8 cellular contexts compared by ENCODE assay signal in the genomic region with DNA sequence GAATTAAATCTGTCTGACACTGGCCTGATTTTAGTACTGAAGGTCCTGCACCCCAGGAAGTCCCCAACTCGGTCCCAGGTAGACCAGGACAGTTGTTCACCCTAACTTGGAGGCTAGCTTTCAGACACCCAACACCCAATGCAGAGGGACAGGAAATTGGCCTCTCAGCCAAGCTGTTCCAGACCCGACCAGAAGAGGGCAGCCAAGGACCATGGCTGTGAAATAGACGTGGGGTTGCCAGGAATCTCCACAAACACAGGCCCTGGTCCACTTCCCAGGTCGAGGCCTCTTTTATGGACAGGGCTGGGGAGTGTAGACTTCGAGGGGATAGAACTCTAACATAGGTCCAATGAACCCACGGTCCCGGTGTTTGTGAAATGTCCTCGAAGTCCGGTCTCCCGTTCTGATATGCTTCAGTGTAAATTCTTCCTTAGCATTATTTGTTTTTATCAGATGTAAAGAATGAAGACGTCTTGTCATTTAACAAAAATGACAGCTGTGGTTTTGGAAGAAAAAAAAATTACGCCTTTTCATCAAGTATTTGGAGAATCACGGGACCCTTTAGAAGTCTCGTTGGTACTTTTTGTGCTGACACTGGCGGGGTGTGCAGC.
DNase-seq lines count a peak whose midpoint lies in the region; ATAC-seq, FAIRE-seq and TF ChIP-seq lines count a peak whose summit lies in the region.

No MANE protein-coding gene starts in this region.

- no peak overlapping the region for H2AFZ ChIP-seq in SK-N-SH (ENCODE audit: low read depth)
- no peak overlapping the region for H2AFZ ChIP-seq in HepG2 (ENCODE audit: low read length)

- H3K36me3 ChIP-seq in SK-N-SH (replicated peaks in 1 of 2; ENCODE audit: control insufficient read depth in 1 of 2, insufficient read depth in 2 of 2, low read length in 1 of 2) = no peaks in the 10 kb centered on the region
- no peaks in the 10 kb centered on the region for H3K36me3 ChIP-seq in HepG2 (replicated peaks in 1 of 2; ENCODE audit: control insufficient read depth in 1 of 2, insufficient read depth in 2 of 2, low read length in 2 of 2)

- H3K9me3 ChIP-seq in SK-N-SH (no peaks in the 10 kb centered on the region), HepG2 (ENCODE audit: low read length) (no peaks in the 10 kb centered on the region)

- intact Hi-C loops in HepG2 (cut with micrococcal nuclease; ENCODE audit: unreplicated experiment) = loop anchor here (1.0 to 5.0 kb wide), 3 partner anchors 184 to 540 kb away; a partner anchor contains a TSS

- peak; percentile 18 for DNase-seq in NK-92 treated with Interleukin-12 subunit alpha and Interleukin-12 subunit beta, amount 100 ng/mL, for 24 hours (lab: John Stamatoyannopoulos, UW)
- DNase-seq in NK-92 (lab: John Stamatoyannopoulos, UW; ENCODE audit: unreplicated experiment) (no peak), H4 (ENCODE audit: low spot score) (peak; percentile 77), M059J (ENCODE audit: low read depth) (peak; percentile 72), SK-N-SH (peak; percentile 87), cerebellum (ENCODE audit: low spot score) (peak; percentile 88), HepG2 (ENCODE audit: low spot score) (peak; percentile 44)
- DNase-seq in stimulated activated CD8-positive, alpha-beta memory T cell treated with anti-CD3 and anti-CD28 coated beads, Interleukin-4, amount 100 ng/mL, for 24 hours (ENCODE audit: low read depth) = peak; percentile 24

- TF ChIP-seq POLR2A in HepG2 (IDR thresholded peaks at IDR 0.05; ENCODE audit: insufficient read depth in 1 of 2, low read depth in 2 of 2, low read length in 2 of 2) = no peak

- POLR2A ChIA-PET in SK-N-SH (lab: Yijun Ruan, JAX) = interaction anchor here (0.6 kb wide), 2 partner anchors 250 to 329 kb away, joined by 3 read pairs; no protein-coding TSS in a partner anchor
- POLR2A ChIA-PET in HepG2 (lab: Yijun Ruan, JAX) = no interaction called here

- peak; percentile 95 for ATAC-seq in HepG2

- FAIRE-seq in HepG2 (lab: Jason Lieb, UNC) = peak; percentile 59

- no peaks in the 10 kb centered on the region for H3F3A ChIP-seq in SK-N-SH (replicated peaks; ENCODE audit: insufficient read depth)

- H3K4me2 ChIP-seq in SK-N-SH = no peak overlapping the region
- H3K4me2 ChIP-seq in HepG2 (ENCODE audit: low read depth, low read length) = no peak overlapping the region

- H3K27ac ChIP-seq in SK-N-SH (ENCODE audit: low read depth in 2 of 2, low read length in 1 of 2) = no peak overlapping the region
- no peak overlapping the region for H3K27ac ChIP-seq in HepG2 (ENCODE audit: extremely low read length, insufficient read depth, low read length)

- TF ChIP-seq RAD21 in SK-N-SH (IDR thresholded peaks at IDR 0.05; ENCODE audit: low read length) = peak; percentile 96
- peak; percentile 81 for TF ChIP-seq RAD21 in HepG2 (CRISPR knock-in tag; IDR thresholded peaks at IDR 0.05)

- H4K20me1 ChIP-seq in SK-N-SH (ENCODE audit: insufficient read depth) = no peaks in the 10 kb centered on the region
- H4K20me1 ChIP-seq in HepG2 (ENCODE audit: insufficient read depth, low read length) = no peaks in the 10 kb centered on the region

- TF ChIP-seq CTCF in SK-N-SH (IDR thresholded peaks at IDR 0.05) (peak; percentile 95), HepG2 (CRISPR knock-in tag; IDR thresholded peaks at IDR 0.05) (peak; percentile 94)

- no TSS peak for BruUV-seq in HepG2 (replicated peaks; lab: Mats Ljungman, UMichigan)

- WGBS in SK-N-SH (ENCODE audit: low lambda C conversion rate) = 50% methylated on average over 13 of the region's 15 CpGs
- WGBS in HepG2 (ENCODE audit: low lambda C conversion rate) = 27% methylated on average over 12 of the region's 15 CpGs

- no peaks in the 10 kb centered on the region for H3K27me3 ChIP-seq in SK-N-SH (ENCODE audit: insufficient read depth)
- H3K27me3 ChIP-seq in HepG2 (ENCODE audit: control insufficient read depth in 1 of 2, insufficient read depth in 2 of 2, low read length in 2 of 2) = peaks cover 3 to 19% of the 10 kb centered on the region in 2 experiments; a peak in 3 of 5 replicates

- H3K4me1 ChIP-seq in SK-N-SH (ENCODE audit: control insufficient read depth in 1 of 2, insufficient read depth in 2 of 2, low read depth in 1 of 2, low read length in 1 of 2) (no peaks in the 10 kb centered on the region; a peak in 1 of 4 replicates), HepG2 (ENCODE audit: insufficient read depth, low read length) (no peaks in the 10 kb centered on the region)

- CTCF ChIA-PET in SK-N-SH (lab: Yijun Ruan, JAX) (interaction anchor here (0.6 to 9.5 kb wide), 55 partner anchors 9 to 540 kb away, joined by 3 to 105 read pairs (median 4); a partner anchor contains a TSS), HepG2 (lab: Yijun Ruan, JAX; ENCODE audit: low intra/inter-chr PET ratio, low total read pairs) (interaction anchor here (1.0 to 1.9 kb wide), 2 partner anchors 63 to 539 kb away, joined by 3 to 15 read pairs; no protein-coding TSS in a partner anchor)

- TF ChIP-seq EP300 in SK-N-SH (IDR thresholded peaks at IDR 0.05; ENCODE audit: borderline replicate concordance in 1 of 2, low read depth in 1 of 2, low read length in 1 of 2) (no peak), HepG2 (IDR thresholded peaks at IDR 0.05; ENCODE audit: low read depth in 2 of 2, low read length in 2 of 2) (no peak), HepG2 (CRISPR knock-in tag; IDR thresholded peaks at IDR 0.05; ENCODE audit: borderline replicate concordance) (no peak)

- no peak overlapping the region; a peak in 1 of 4 replicates for H3K4me3 ChIP-seq in SK-N-SH (ENCODE audit: low read depth in 2 of 2, low read length in 1 of 2)
- no peak overlapping the region for H3K4me3 ChIP-seq in HepG2 (replicated peaks in 1 of 3; ENCODE audit: insufficient read depth in 1 of 3, low read depth in 2 of 3, low read length in 3 of 3)

- H3K9ac ChIP-seq in SK-N-SH = no peak overlapping the region
- no peak overlapping the region for H3K9ac ChIP-seq in HepG2 (ENCODE audit: insufficient read depth, low read depth, low read length)

- in situ Hi-C loops in HepG2 (cut with HindIII; ENCODE audit: extremely low pct_ligation_motif_present, low pct_unique_long_range_greater_than_20kb) = loop anchor here (5.0 to 10.0 kb wide), 2 partner anchors 255 to 543 kb away; a partner anchor contains a TSS

- H3K9me2 ChIP-seq in SK-N-SH = no peaks in the 10 kb centered on the region

- no peaks in the 10 kb centered on the region for H3K79me2 ChIP-seq in SK-N-SH (ENCODE audit: insufficient read depth)
- H3K79me2 ChIP-seq in HepG2 (ENCODE audit: insufficient read depth, low read length) = no peaks in the 10 kb centered on the region

TF ChIP-seq in SK-N-SH, 30 proteins besides CTCF, POLR2A, EP300 and RAD21:
- TF ChIP-seq FOXM1 (IDR thresholded peaks at IDR 0.05; ENCODE audit: low read depth) = no peak
- TF ChIP-seq CHD2 (IDR thresholded peaks at IDR 0.05; ENCODE audit: low read length, partially characterized antibody) = peak; percentile 13
- peak; percentile 83 for TF ChIP-seq SMC3 (IDR thresholded peaks at IDR 0.05; ENCODE audit: low read depth, low read length)
- TF ChIP-seq ELF1 (IDR thresholded peaks at IDR 0.05) = no peak
- peak; percentile 34; the same call in 1 of the 2 replicates for TF ChIP-seq RFX5 (IDR thresholded peaks at IDR 0.05; ENCODE audit: low read length)

TF ChIP-seq in HepG2, 621 proteins besides CTCF, POLR2A, EP300 and RAD21 (continues in another document):
- peak; percentile 45 for TF ChIP-seq XRCC5 (optimal IDR thresholded peaks at IDR 0.05; ENCODE audit: low read length)
- TF ChIP-seq ZNF274 (CRISPR knock-in tag; IDR thresholded peaks at IDR 0.05) = no peak
- TF ChIP-seq ASH2L (IDR thresholded peaks at IDR 0.05; ENCODE audit: insufficient read length, low read depth, low read length) = no peak
- TF ChIP-seq ZFP36L2 (CRISPR knock-in tag; IDR thresholded peaks at IDR 0.05) = no peak
- TF ChIP-seq ZFP82 (CRISPR knock-in tag; IDR thresholded peaks at IDR 0.05; ENCODE audit: borderline replicate concordance) = no peak
- no peak for TF ChIP-seq U2AF1 (optimal IDR thresholded peaks at IDR 0.05; ENCODE audit: low read depth, low read length)
- TF ChIP-seq, protein P1, sequence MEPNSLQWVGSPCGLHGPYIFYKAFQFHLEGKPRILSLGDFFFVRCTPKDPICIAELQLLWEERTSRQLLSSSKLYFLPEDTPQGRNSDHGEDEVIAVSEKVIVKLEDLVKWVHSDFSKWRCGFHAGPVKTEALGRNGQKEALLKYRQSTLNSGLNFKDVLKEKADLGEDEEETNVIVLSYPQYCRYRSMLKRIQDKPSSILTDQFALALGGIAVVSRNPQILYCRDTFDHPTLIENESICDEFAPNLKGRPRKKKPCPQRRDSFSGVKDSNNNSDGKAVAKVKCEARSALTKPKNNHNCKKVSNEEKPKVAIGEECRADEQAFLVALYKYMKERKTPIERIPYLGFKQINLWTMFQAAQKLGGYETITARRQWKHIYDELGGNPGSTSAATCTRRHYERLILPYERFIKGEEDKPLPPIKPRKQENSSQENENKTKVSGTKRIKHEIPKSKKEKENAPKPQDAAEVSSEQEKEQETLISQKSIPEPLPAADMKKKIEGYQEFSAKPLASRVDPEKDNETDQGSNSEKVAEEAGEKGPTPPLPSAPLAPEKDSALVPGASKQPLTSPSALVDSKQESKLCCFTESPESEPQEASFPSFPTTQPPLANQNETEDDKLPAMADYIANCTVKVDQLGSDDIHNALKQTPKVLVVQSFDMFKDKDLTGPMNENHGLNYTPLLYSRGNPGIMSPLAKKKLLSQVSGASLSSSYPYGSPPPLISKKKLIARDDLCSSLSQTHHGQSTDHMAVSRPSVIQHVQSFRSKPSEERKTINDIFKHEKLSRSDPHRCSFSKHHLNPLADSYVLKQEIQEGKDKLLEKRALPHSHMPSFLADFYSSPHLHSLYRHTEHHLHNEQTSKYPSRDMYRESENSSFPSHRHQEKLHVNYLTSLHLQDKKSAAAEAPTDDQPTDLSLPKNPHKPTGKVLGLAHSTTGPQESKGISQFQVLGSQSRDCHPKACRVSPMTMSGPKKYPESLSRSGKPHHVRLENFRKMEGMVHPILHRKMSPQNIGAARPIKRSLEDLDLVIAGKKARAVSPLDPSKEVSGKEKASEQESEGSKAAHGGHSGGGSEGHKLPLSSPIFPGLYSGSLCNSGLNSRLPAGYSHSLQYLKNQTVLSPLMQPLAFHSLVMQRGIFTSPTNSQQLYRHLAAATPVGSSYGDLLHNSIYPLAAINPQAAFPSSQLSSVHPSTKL (CRISPR knock-in tag; IDR thresholded peaks at IDR 0.05) = no peak
- no peak for TF ChIP-seq CBX1 (IDR thresholded peaks at IDR 0.05; ENCODE audit: low read depth)
- TF ChIP-seq GABPB1 (CRISPR knock-in tag; IDR thresholded peaks at IDR 0.05) = peak; percentile 41; the same call in 1 of the 2 replicates
- TF ChIP-seq ZIK1 (CRISPR knock-in tag; IDR thresholded peaks at IDR 0.05; ENCODE audit: borderline replicate concordance, low read depth) = no peak
- TF ChIP-seq ZNF331 (CRISPR knock-in tag; IDR thresholded peaks at IDR 0.05) = 0 out of 2 replicates have a peak, but pooled peaks have one; percentile 32
- peak; percentile 34 for TF ChIP-seq TEAD3 (CRISPR knock-in tag; optimal IDR thresholded peaks at IDR 0.05; ENCODE audit: borderline replicate concordance)
- TF ChIP-seq MEF2D (CRISPR knock-in tag; IDR thresholded peaks at IDR 0.05) = no peak
- peak; percentile 97 for TF ChIP-seq STAG1 (CRISPR knock-in tag; IDR thresholded peaks at IDR 0.05)
- no peak for TF ChIP-seq ZNF24 (IDR thresholded peaks at IDR 0.05)
